ENCODE assay signal across 13 cellular contexts in genomic region chr1:227892930-227893695, GRCh38. TPM values are rescaled to one million over a fixed set of nuclear protein-coding genes. Genes with fewer than 3 reads are reported as not detected.
DNase-seq lines count a peak whose midpoint lies in the region; ATAC-seq and TF ChIP-seq lines count a peak whose summit lies in the region.
"Had no signal": no experiment of that assay in that cellular context is flagged by ENCODE, and none has a peak within 500 bp of the region (broad histone marks: within the 10 kb centered on the region; RNA-seq: fewer than 3 reads in every experiment).

No MANE protein-coding gene starts in this region.

- no peak overlapping the region for H3K27ac ChIP-seq in breast epithelium
- no peak overlapping the region for H3K27ac ChIP-seq in ascending aorta
- H3K27ac ChIP-seq in mesodermal cell (ENCODE audit: low read depth, low read length, severe bottlenecking): peak overlapping the region; percentile 45
- H3K27ac ChIP-seq: parathyroid adenoma, uterus had no signal

- H3K4me3 ChIP-seq in breast epithelium (no peak overlapping the region), ascending aorta (no peak overlapping the region), mesodermal cell (ENCODE audit: extremely low read depth, insufficient read depth, low read length, poor library complexity, severe bottlenecking) (no peak overlapping the region)
- H3K4me3 ChIP-seq: uterus had no signal

- no peaks in the 10 kb centered on the region for H3K36me3 Mint-ChIP-seq in MCF 10A (ENCODE audit: insufficient read depth, unreplicated experiment)
- H3K36me3 Mint-ChIP-seq in type B pancreatic cell: no peaks in the 10 kb centered on the region
- no peaks in the 10 kb centered on the region for H3K36me3 Mint-ChIP-seq in activated T-helper 17 cell treated with anti-CD3 and anti-CD28 coated beads, Interleukin-2, amount 50 U/mL, for 72 hours (ENCODE audit: low read depth)
- H3K36me3 Mint-ChIP-seq: activated naive CD8-positive, alpha-beta T cell had no signal

- POLR2A ChIA-PET in MCF 10A (lab: Yijun Ruan, JAX): interaction anchor here (1.4 kb wide), 1 partner anchor 41 kb away, joined by 3 read pairs; no protein-coding TSS in a partner anchor

- CTCF ChIA-PET in MCF 10A (lab: Yijun Ruan, JAX): interaction anchor here (0.7 to 0.9 kb wide), 2 partner anchors 12 to 30 kb away, joined by 3 read pairs; no protein-coding TSS in a partner anchor

- WGBS in mesodermal cell (ENCODE audit: insufficient coverage in 2 of 2), 2 experiments: 90 to 92% methylated on average over 6 to 8 of the region's 11 CpGs

- H3K4me1 ChIP-seq in breast epithelium (peaks cover 3 to 10% of the 10 kb centered on the region in 2 donors), ascending aorta (no peaks in the 10 kb centered on the region), mesodermal cell (ENCODE audit: control insufficient read depth, insufficient read depth, low read length, poor library complexity, severe bottlenecking) (peaks cover 32% of the 10 kb centered on the region)
- H3K4me1 ChIP-seq: parathyroid adenoma, uterus had no signal

- no TSS peak for BruUV-seq in MCF 10A (replicated peaks; lab: Mats Ljungman, UMichigan)

- TF ChIP-seq CTCF in breast epithelium (IDR thresholded peaks at IDR 0.05) (no peak), MCF 10A (IDR thresholded peaks at IDR 0.05; ENCODE audit: unreplicated experiment) (no peak), ascending aorta (IDR thresholded peaks at IDR 0.05) (no peak), type B pancreatic cell (conservative IDR thresholded peaks at IDR 0.05) (no peak)

- no peak for ATAC-seq in activated T-helper 17 cell treated with anti-CD3 and anti-CD28 coated beads, Interleukin-2, amount 50 U/mL, for 72 hours (replicated peaks)
- no peak for ATAC-seq in HG02763 (IDR thresholded peaks at IDR 0.05; ENCODE audit: unreplicated experiment)
- no peak for ATAC-seq in HG03159 (IDR thresholded peaks at IDR 0.05; ENCODE audit: unreplicated experiment)

- H3K27me3 ChIP-seq in breast epithelium (no peaks in the 10 kb centered on the region), ascending aorta (no peaks in the 10 kb centered on the region)
- H3K27me3 ChIP-seq: uterus had no signal

- H3K36me3 ChIP-seq in breast epithelium (no peaks in the 10 kb centered on the region), ascending aorta (no peaks in the 10 kb centered on the region), mesodermal cell (ENCODE audit: control insufficient read depth, insufficient read depth, low read length) (no peaks in the 10 kb centered on the region)
- H3K36me3 ChIP-seq: uterus had no signal

- H3K27me3 Mint-ChIP-seq in MCF 10A (ENCODE audit: insufficient read depth, unreplicated experiment) (no peaks in the 10 kb centered on the region), type B pancreatic cell (no peaks in the 10 kb centered on the region)
- H3K27me3 Mint-ChIP-seq in activated T-helper 17 cell treated with anti-CD3 and anti-CD28 coated beads, Interleukin-2, amount 50 U/mL, for 72 hours: no peaks in the 10 kb centered on the region
- H3K27me3 Mint-ChIP-seq: activated naive CD8-positive, alpha-beta T cell had no signal

- TF ChIP-seq POLR2A in breast epithelium (IDR thresholded peaks at IDR 0.05): no peak

- DNase-seq in breast epithelium (ENCODE audit: low spot score in 2 of 2) (peak; percentile 15 to 47), MCF 10A (ENCODE audit: unreplicated experiment) (no peak), ascending aorta (ENCODE audit: low spot score in 2 of 2) (peak; percentile 5 to 55), type B pancreatic cell (ENCODE audit: extremely low spot score, unreplicated experiment) (peak; percentile 56)
- DNase-seq: NCI-H1417, NCI-H345 had no signal

- intact Hi-C loops in breast epithelium (cut with DNase I; ENCODE audit: low total_unique reads): no loop called here
- intact Hi-C loops in MCF 10A (cut with micrococcal nuclease): no loop called here
- intact Hi-C loops in ascending aorta (cut with DNase I): no loop called here

- H3K4me3 Mint-ChIP-seq in MCF 10A (ENCODE audit: unreplicated experiment) (no peak overlapping the region), type B pancreatic cell (no peak overlapping the region)
- no peak overlapping the region for H3K4me3 Mint-ChIP-seq in activated T-helper 17 cell treated with anti-CD3 and anti-CD28 coated beads, Interleukin-2, amount 50 U/mL, for 72 hours
- H3K4me3 Mint-ChIP-seq: activated naive CD8-positive, alpha-beta T cell had no signal

- H3K4me1 Mint-ChIP-seq in MCF 10A (ENCODE audit: insufficient read depth, unreplicated experiment): peaks cover 12% of the 10 kb centered on the region
- H3K4me1 Mint-ChIP-seq in type B pancreatic cell (ENCODE audit: unreplicated experiment): peaks cover 8% of the 10 kb centered on the region
- no peaks in the 10 kb centered on the region for H3K4me1 Mint-ChIP-seq in activated T-helper 17 cell treated with anti-CD3 and anti-CD28 coated beads, Interleukin-2, amount 50 U/mL, for 72 hours

- H3K9me3 Mint-ChIP-seq in MCF 10A (ENCODE audit: unreplicated experiment) (no peaks in the 10 kb centered on the region), type B pancreatic cell (no peaks in the 10 kb centered on the region)
- H3K9me3 Mint-ChIP-seq in activated T-helper 17 cell treated with anti-CD3 and anti-CD28 coated beads, Interleukin-2, amount 50 U/mL, for 72 hours: no peaks in the 10 kb centered on the region

- no peaks in the 10 kb centered on the region for H3K9me3 ChIP-seq in breast epithelium
- no peaks in the 10 kb centered on the region for H3K9me3 ChIP-seq in ascending aorta
- H3K9me3 ChIP-seq in mesodermal cell (ENCODE audit: control insufficient read depth, low read length): no peaks in the 10 kb centered on the region
- H3K9me3 ChIP-seq: uterus had no signal

- H3K27ac Mint-ChIP-seq in MCF 10A (ENCODE audit: low read depth, unreplicated experiment) (no peak overlapping the region), type B pancreatic cell (peak overlapping the region; percentile 70)
- H3K27ac Mint-ChIP-seq in activated T-helper 17 cell treated with anti-CD3 and anti-CD28 coated beads, Interleukin-2, amount 50 U/mL, for 72 hours: no peak overlapping the region
- H3K27ac Mint-ChIP-seq: activated naive CD8-positive, alpha-beta T cell had no signal

RNA-seq across cellular contexts. Expression of gene WNT9A, which starts 54.6 kb away (rescaled TPM):
- total RNA-seq in breast epithelium: 1 to 10 TPM; 1.1 to 2.5 (median 1.3) TPM
- total RNA-seq in MCF 10A (2022): 2.6 and 6.6 TPM in 2 replicates
- total RNA-seq in ascending aorta: 0.96 TPM
- polyA plus RNA-seq in mesodermal cell (2013, experiment 1 of 2): 1.3 TPM
- polyA plus RNA-seq in mesodermal cell (2013, experiment 2 of 2): 0.81 TPM
- 3.0 and 4.3 TPM in 2 replicates for total RNA-seq in type B pancreatic cell (ENCODE audit: low replicate concordance)
- under 1 TPM; 0.09 to 0.24 TPM for total RNA-seq in activated T-helper 17 cell treated with anti-CD3 and anti-CD28 coated beads, Interleukin-2, amount 50 U/mL, for 72 hours
